In the genomic region with DNA sequence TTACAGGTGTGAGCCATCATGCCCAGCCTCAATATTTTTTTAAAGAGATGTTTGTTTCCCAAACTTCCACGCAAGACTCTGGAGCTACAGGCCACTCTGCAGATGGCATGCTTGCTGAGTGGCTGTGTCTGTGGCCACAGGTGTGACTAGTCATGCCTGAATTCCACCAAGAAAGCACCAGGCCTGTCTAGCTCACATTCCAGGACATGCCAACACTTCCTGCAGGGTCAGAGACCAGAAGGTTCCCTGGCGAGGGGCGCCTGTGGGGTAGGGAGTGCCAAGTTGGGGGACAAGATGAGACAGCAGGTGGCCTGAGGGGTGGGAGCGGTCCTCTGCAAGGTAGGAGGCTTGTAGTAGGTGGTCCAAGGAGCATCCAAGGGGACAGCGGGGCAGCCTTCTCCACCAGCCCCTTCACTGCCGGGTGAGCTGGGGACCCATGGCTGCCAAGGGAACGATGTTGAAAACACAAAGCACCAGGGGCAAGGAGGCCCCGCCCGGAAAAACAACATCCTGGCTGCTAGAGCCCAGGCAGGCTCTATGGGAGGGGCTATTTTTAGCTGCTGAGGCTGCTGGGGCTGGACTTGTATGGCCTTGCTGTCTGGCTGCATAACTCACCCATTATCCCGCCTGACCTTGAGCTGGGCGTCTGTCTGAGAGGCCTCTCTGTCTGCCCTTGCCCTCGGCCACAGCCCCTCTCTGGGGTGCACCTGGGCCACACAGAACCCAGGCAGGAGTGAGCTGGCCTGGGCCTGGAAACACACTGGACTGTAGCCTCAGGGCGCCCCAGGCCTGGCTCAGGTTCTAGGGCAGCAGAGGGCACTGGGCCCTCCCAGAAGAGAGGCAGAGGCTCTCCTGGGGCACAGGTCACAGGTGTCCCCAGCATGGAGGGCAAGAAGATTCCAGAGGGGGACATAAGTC, we compare ENCODE assay signal across 8 cellular contexts. TPM values are rescaled to one million over a fixed set of nuclear protein-coding genes. Genes with fewer than 3 reads are reported as not detected.
DNase-seq lines count a peak whose midpoint lies in the region; ATAC-seq and TF ChIP-seq lines count a peak whose summit lies in the region.

No MANE protein-coding gene starts in this region.

- POLR2A ChIA-PET in activated CD4-positive, alpha-beta T cell treated with anti-CD3 and anti-CD28 coated beads for 36 hours (lab: Charles Lee): no interaction called here

- no peaks in the 10 kb centered on the region for H3K9me3 Mint-ChIP-seq in activated CD4-positive, alpha-beta T cell treated with anti-CD3 and anti-CD28 coated beads for 36 hours (ENCODE audit: low read depth)

- peak overlapping the region; percentile 93 for H2BK5ac ChIP-seq in neuronal stem cell (ENCODE audit: low read length)

- in situ Hi-C loops in ACHN (cut with HindIII; ENCODE audit: low pct_ligation_motif_present, low pct_unique_long_range_greater_than_20kb, low sequenced_read_pairs): no loop called here

- no peaks in the 10 kb centered on the region for H3K79me1 ChIP-seq in neuronal stem cell (ENCODE audit: low read depth, low read length)

- peak overlapping the region; percentile 19 for H4K8ac ChIP-seq in neuronal stem cell (ENCODE audit: low read depth, low read length)

- CTCF ChIA-PET in activated CD4-positive, alpha-beta T cell treated with anti-CD3 and anti-CD28 coated beads for 36 hours (lab: Charles Lee): interaction anchor here (0.8 to 3.2 kb wide), 5 partner anchors 10 to 25 kb away, joined by 3 to 15 read pairs (median 5); no protein-coding TSS in a partner anchor

- H3K4me1 ChIP-seq in esophagus squamous epithelium: peaks cover 59 to 98% (median 84%) of the 10 kb centered on the region in 3 donors
- H3K4me1 ChIP-seq in neuronal stem cell (ENCODE audit: control insufficient read depth in 2 of 2, insufficient read depth in 1 of 2, low read depth in 1 of 2, low read length in 2 of 2): peaks cover 8 to 18% of the 10 kb centered on the region in 2 donors

- H2BK12ac ChIP-seq in neuronal stem cell (ENCODE audit: low read length): no peak overlapping the region

- no peak overlapping the region for H3K4me2 ChIP-seq in neuronal stem cell (ENCODE audit: insufficient read depth, low read length, poor library complexity, severe bottlenecking)

- peak overlapping the region; percentile 47 for H3K27ac Mint-ChIP-seq in activated CD4-positive, alpha-beta T cell treated with anti-CD3 and anti-CD28 coated beads for 36 hours

- H3K27ac ChIP-seq in 22Rv1 (peak overlapping the region; percentile 96), esophagus squamous epithelium (peak overlapping the region; percentile 93 to 98 (median 96)), neuronal stem cell (replicated peaks; ENCODE audit: low read length) (no peak overlapping the region)

- peak in 2 of 4 donors; percentile 31 to 50 for TF ChIP-seq POLR2A in esophagus squamous epithelium (IDR thresholded peaks at IDR 0.05)

- no peak overlapping the region for H3K9ac ChIP-seq in neuronal stem cell (ENCODE audit: low read depth, low read length, poor library complexity)

- H3K36me3 Mint-ChIP-seq in activated CD4-positive, alpha-beta T cell treated with anti-CD3 and anti-CD28 coated beads for 36 hours (ENCODE audit: low read depth): peaks cover 8% of the 10 kb centered on the region

- H2BK15ac ChIP-seq in neuronal stem cell (ENCODE audit: low read length): peak overlapping the region; percentile 78

- ATAC-seq in activated CD4-positive, alpha-beta T cell treated with anti-CD3 and anti-CD28 coated beads for 36 hours: no peak
- ATAC-seq in GM19467 (IDR thresholded peaks at IDR 0.05; ENCODE audit: unreplicated experiment): no peak

- intact Hi-C loops in activated CD4-positive, alpha-beta T cell treated with anti-CD3 and anti-CD28 coated beads for 36 hours (cut with DNase I, micrococcal nuclease): no loop called here
- intact Hi-C loops in esophagus squamous epithelium (cut with DNase I): no loop called here

- H3K23ac ChIP-seq in neuronal stem cell (ENCODE audit: low read depth, low read length, poor library complexity): peak overlapping the region; percentile 3

- H3K9me3 ChIP-seq in esophagus squamous epithelium (no peaks in the 10 kb centered on the region), neuronal stem cell (replicated peaks in 1 of 2; ENCODE audit: control insufficient read depth in 2 of 2, insufficient read depth in 1 of 2, low read depth in 1 of 2, low read length in 2 of 2) (no peaks in the 10 kb centered on the region)

- peak overlapping the region; percentile 74 for H2AK5ac ChIP-seq in neuronal stem cell (ENCODE audit: low read depth, low read length)

- H3K4ac ChIP-seq in neuronal stem cell (ENCODE audit: low read length): no peak overlapping the region

- WGBS in esophagus squamous epithelium, 2 donors: 33% methylated on average over 1 of the region's 13 CpGs; no CpG with 5 or more reads in 1 of the 2 donors
- WGBS in neuronal stem cell (ENCODE audit: extremely low coverage in 2 of 2, insufficient read length in 2 of 2, insufficient replicate concordance in 1 of 2), 2 donors: no CpG with 5 or more reads among the region's 13 CpGs

- peak overlapping the region; percentile 44 for H3K18ac ChIP-seq in neuronal stem cell (ENCODE audit: low read length)

- H3K27me3 ChIP-seq in esophagus squamous epithelium: no peaks in the 10 kb centered on the region
- peaks cover 9 to 42% (median 20%) of the 10 kb centered on the region in 3 experiments for H3K27me3 ChIP-seq in neuronal stem cell (ENCODE audit: control insufficient read depth in 3 of 3, insufficient read depth in 3 of 3, low read depth in 1 of 3, low read length in 3 of 3)

- no peak for TF ChIP-seq CTCF in 22Rv1 (IDR thresholded peaks at IDR 0.05)
- no peak for TF ChIP-seq CTCF in esophagus squamous epithelium (IDR thresholded peaks at IDR 0.05)

- H3K4me3 ChIP-seq in esophagus squamous epithelium (peak overlapping the region in 1 of 4 donors; percentile 44), neuronal stem cell (ENCODE audit: low read length in 2 of 2) (no peak overlapping the region)

- H4K91ac ChIP-seq in neuronal stem cell (ENCODE audit: low read depth, low read length, poor library complexity): no peak overlapping the region

- H2AFZ ChIP-seq in neuronal stem cell (ENCODE audit: low read length): no peak overlapping the region

- H3K14ac ChIP-seq in neuronal stem cell (ENCODE audit: low read length): no peak overlapping the region

- DNase-seq in HT-29 (ENCODE audit: low spot score) (peak; percentile 86), esophagus squamous epithelium (lab: John Stamatoyannopoulos, UW) (no peak), neuronal stem cell (ENCODE audit: low spot score) (no peak), ACHN (no peak), NCI-H524 (lab: John Stamatoyannopoulos, UW) (no peak)
- peak; percentile 58 for DNase-seq in activated CD4-positive, alpha-beta T cell treated with anti-CD3 and anti-CD28 coated beads for 36 hours

- H3K27me3 Mint-ChIP-seq in activated CD4-positive, alpha-beta T cell treated with anti-CD3 and anti-CD28 coated beads for 36 hours: no peaks in the 10 kb centered on the region

- H2BK120ac ChIP-seq in neuronal stem cell (ENCODE audit: low read depth, low read length): no peak overlapping the region

- H3K4me1 Mint-ChIP-seq in activated CD4-positive, alpha-beta T cell treated with anti-CD3 and anti-CD28 coated beads for 36 hours: peaks cover 25% of the 10 kb centered on the region

- H3K4me3 Mint-ChIP-seq in activated CD4-positive, alpha-beta T cell treated with anti-CD3 and anti-CD28 coated beads for 36 hours: no peak overlapping the region

- H3K36me3 ChIP-seq in esophagus squamous epithelium (peaks cover 8 to 21% (median 13%) of the 10 kb centered on the region in 3 donors), neuronal stem cell (replicated peaks in 1 of 2; ENCODE audit: control insufficient read depth in 2 of 2, insufficient read depth in 2 of 2, low read length in 2 of 2) (no peaks in the 10 kb centered on the region)

RNA-seq across cellular contexts. Expression of a gene that starts 5.7 kb away (rescaled TPM):
- total RNA-seq in HT-29 (2014; rRNA removed; shearing (Covaris generic)): 65.7 and 69.5 TPM in 2 replicates
- 10 to 100 TPM; 13.4 to 19.9 TPM for total RNA-seq in activated CD4-positive, alpha-beta T cell treated with anti-CD3 and anti-CD28 coated beads for 36 hours
- total RNA-seq in esophagus squamous epithelium: 10 to 100 TPM; 19.5 to 33.4 (median 25.5) TPM
- polyA plus RNA-seq in neuronal stem cell (2013, experiment 1 of 2): 1.2 TPM
- polyA plus RNA-seq in neuronal stem cell (2013, experiment 2 of 2): 0.68 TPM

RNA-seq across cellular contexts. Expression of a gene that starts 17.6 kb away (rescaled TPM):
- 26.8 and 30.9 TPM in 2 replicates for total RNA-seq in HT-29 (2014; rRNA removed; shearing (Covaris generic))
- 10 to 100 TPM; 68.7 to 74.1 TPM for total RNA-seq in activated CD4-positive, alpha-beta T cell treated with anti-CD3 and anti-CD28 coated beads for 36 hours
- total RNA-seq in esophagus squamous epithelium: 10 to 100 TPM; 24.9 to 44.2 (median 36.9) TPM
- polyA plus RNA-seq in neuronal stem cell (2013, experiment 1 of 2): 80.4 TPM
- polyA plus RNA-seq in neuronal stem cell (2013, experiment 2 of 2): 79.8 TPM

RNA-seq across cellular contexts. Expression of a gene that starts 24.1 kb away (rescaled TPM):
- total RNA-seq in HT-29 (2014; rRNA removed; shearing (Covaris generic)): 20.2 and 29.2 TPM in 2 replicates
- total RNA-seq in activated CD4-positive, alpha-beta T cell treated with anti-CD3 and anti-CD28 coated beads for 36 hours: 10 to 100 TPM; 28.9 to 31.9 TPM
- 10 to 100 TPM; 17.3 to 24.6 (median 19.6) TPM for total RNA-seq in esophagus squamous epithelium
- 15.8 TPM for polyA plus RNA-seq in neuronal stem cell (2013, experiment 1 of 2)
- 14.6 TPM for polyA plus RNA-seq in neuronal stem cell (2013, experiment 2 of 2)

RNA-seq across cellular contexts. Expression of a gene that starts 28.5 kb away (rescaled TPM):
- total RNA-seq in HT-29 (2014; rRNA removed; shearing (Covaris generic)): 37.5 and 43.5 TPM in 2 replicates
- total RNA-seq in activated CD4-positive, alpha-beta T cell treated with anti-CD3 and anti-CD28 coated beads for 36 hours: 100 to 1,000 TPM; 106 to 133 TPM
- 10 to 100 TPM; 16.5 to 21.5 (median 16.9) TPM for total RNA-seq in esophagus squamous epithelium
- polyA plus RNA-seq in neuronal stem cell (2013, experiment 1 of 2): 1.4 TPM
- polyA plus RNA-seq in neuronal stem cell (2013, experiment 2 of 2): 0.90 TPM

RNA-seq across cellular contexts. Expression of a gene that starts 32.0 kb away (rescaled TPM):
- 85.7 and 92.3 TPM in 2 replicates for total RNA-seq in HT-29 (2014; rRNA removed; shearing (Covaris generic))
- 100 to 1,000 TPM in 1 of 2 experiments, 10 to 100 TPM in 1; 98.0 to 115 TPM for total RNA-seq in activated CD4-positive, alpha-beta T cell treated with anti-CD3 and anti-CD28 coated beads for 36 hours
- total RNA-seq in esophagus squamous epithelium: 10 to 100 TPM; 40.2 to 49.2 (median 41.0) TPM
- 48.0 TPM for polyA plus RNA-seq in neuronal stem cell (2013, experiment 1 of 2)
- polyA plus RNA-seq in neuronal stem cell (2013, experiment 2 of 2): 48.3 TPM

Comparison
In these comparisons a context has a peak if more than half of its experiments do, and no peak if none do; other contexts are left out.
1. DNase-seq: peak in HT-29 (single experiment) and activated CD4-positive, alpha-beta T cell treated with anti-CD3 and anti-CD28 coated beads for 36 hours (single experiment); none in esophagus squamous epithelium (single experiment), neuronal stem cell (single experiment), ACHN (single experiment) and NCI-H524 (0 of 2).